Comparison of ENCODE assay signal across 16 cellular contexts in genomic region chr6:128139519-128139918, GRCh38.
DNase-seq lines count a peak whose midpoint lies in the region; ATAC-seq and TF ChIP-seq lines count a peak whose summit lies in the region.
"Had no signal": no experiment of that assay in that cellular context is flagged by ENCODE, and none has a peak within 500 bp of the region (broad histone marks: within the 10 kb centered on the region; RNA-seq: fewer than 3 reads in every experiment).

No MANE protein-coding gene starts in this region.

- H3K4me3 Mint-ChIP-seq in GM23338 (no peak overlapping the region), T-cell (no peak overlapping the region), nephron progenitor cell (no peak overlapping the region)
- H3K4me3 Mint-ChIP-seq: CD4-positive, CD25-positive, alpha-beta regulatory T cell; nephron had no signal

- H3K27ac Mint-ChIP-seq in GM23338, result peak overlapping the region; percentile 91
- H3K27ac Mint-ChIP-seq in T-cell, result no peak overlapping the region
- no peak overlapping the region for H3K27ac Mint-ChIP-seq in nephron progenitor cell
- H3K27ac Mint-ChIP-seq: activated T-helper 2 cell treated with anti-CD3 and anti-CD28 coated beads, Interferon-gamma antibody, Interleukin-2, Interleukin-4, amounts not matched to agents 10 μg/mL and 5 μg/mL and 100 μg/mL, durations not matched to agents 14 hours and 24 hours and 36 hours; CD4-positive, CD25-positive, alpha-beta regulatory T cell; nephron had no signal

- POLR2A ChIA-PET in T-cell (lab: Charles Lee), result no interaction called here

- H3K36me3 ChIP-seq in GM23338 (ENCODE audit: insufficient read depth), result no peaks in the 10 kb centered on the region
- H3K36me3 ChIP-seq: esophagus squamous epithelium, thoracic aorta had no signal

- peaks cover 9% of the 10 kb centered on the region; the same call in 2 of the 3 replicates for H3K4me1 Mint-ChIP-seq in GM23338
- peaks cover 7 to 21% (median 7%) of the 10 kb centered on the region in 3 donors for H3K4me1 Mint-ChIP-seq in T-cell
- peaks cover 4% of the 10 kb centered on the region for H3K4me1 Mint-ChIP-seq in nephron progenitor cell
- H3K4me1 Mint-ChIP-seq: CD4-positive, CD25-positive, alpha-beta regulatory T cell; nephron had no signal

- no peaks in the 10 kb centered on the region for H4K20me1 ChIP-seq in GM23338 (replicated peaks; ENCODE audit: insufficient read depth)

- H3K4me1 ChIP-seq in GM23338 (ENCODE audit: insufficient read depth), result peaks cover 8% of the 10 kb centered on the region; the same call in 1 of the 2 replicates

- TF ChIP-seq CTCF in GM23338 (conservative IDR thresholded peaks at IDR 0.05; ENCODE audit: low read depth in 2 of 2) (no peak), nephron progenitor cell (IDR thresholded peaks at IDR 0.05) (no peak)

- H3K9me2 ChIP-seq in GM23338 (ENCODE audit: insufficient read depth), result no peaks in the 10 kb centered on the region; the same call in 1 of the 2 replicates

- no peak overlapping the region for H3K4me3 ChIP-seq in GM23338
- H3K4me3 ChIP-seq: esophagus squamous epithelium, skin epidermis, thoracic aorta had no signal

- CTCF ChIA-PET in T-cell (lab: Charles Lee), result no interaction called here

- DNase-seq in GM23338 (ENCODE audit: low spot score) (no peak), SHP77 treated with DMSO at 0.1 percent for 48 hours (lab: John Stamatoyannopoulos, UW) (peak; percentile 9), fibroblast of peridontal ligament (ENCODE audit: extremely low read depth) (peak; percentile 37), myocyte (ENCODE audit: low read depth) (peak; percentile 33), RKO (ENCODE audit: low spot score) (no peak), T-cell (no peak), nephron progenitor cell (no peak)
- DNase-seq: CD4-positive, CD25-positive, alpha-beta regulatory T cell; esophagus squamous epithelium; Kasumi-1; kidney glomerular epithelial cell had no signal

- no peak for ATAC-seq in GM23338
- ATAC-seq in T-cell (replicated peaks in 1 of 4), result no peak
- ATAC-seq in HG03025 (IDR thresholded peaks at IDR 0.05; ENCODE audit: low FRiP score, unreplicated experiment), result no peak

- no peak overlapping the region for H3K27ac ChIP-seq in GM23338 (ENCODE audit: low read depth)
- H3K27ac ChIP-seq: esophagus squamous epithelium, thoracic aorta had no signal

- no peaks in the 10 kb centered on the region for H3F3A ChIP-seq in GM23338 (replicated peaks; ENCODE audit: low read depth)

- H3K36me3 Mint-ChIP-seq in GM23338 (ENCODE audit: low read depth) (no peaks in the 10 kb centered on the region), T-cell (no peaks in the 10 kb centered on the region), nephron progenitor cell (ENCODE audit: low read depth) (no peaks in the 10 kb centered on the region)
- H3K36me3 Mint-ChIP-seq: CD4-positive, CD25-positive, alpha-beta regulatory T cell had no signal

- no peak overlapping the region for H2AFZ ChIP-seq in GM23338

- H3K27me3 ChIP-seq in GM23338 (ENCODE audit: insufficient read depth), result no peaks in the 10 kb centered on the region
- H3K27me3 ChIP-seq: esophagus squamous epithelium had no signal

- no peaks in the 10 kb centered on the region for H3K9me3 Mint-ChIP-seq in GM23338
- no peaks in the 10 kb centered on the region for H3K9me3 Mint-ChIP-seq in T-cell
- no peaks in the 10 kb centered on the region for H3K9me3 Mint-ChIP-seq in nephron progenitor cell
- H3K9me3 Mint-ChIP-seq: activated T-helper 2 cell treated with anti-CD3 and anti-CD28 coated beads, Interferon-gamma antibody, Interleukin-2, Interleukin-4, amounts not matched to agents 10 μg/mL and 5 μg/mL and 100 μg/mL, durations not matched to agents 14 hours and 24 hours and 36 hours; nephron had no signal

- no peaks in the 10 kb centered on the region for H3K79me2 ChIP-seq in GM23338 (replicated peaks; ENCODE audit: insufficient read depth)

- H3K4me2 ChIP-seq in GM23338, result no peak overlapping the region

- peaks cover 2% of the 10 kb centered on the region for H3K27me3 Mint-ChIP-seq in GM23338 (ENCODE audit: insufficient read depth, low read depth, poor library complexity)
- H3K27me3 Mint-ChIP-seq in T-cell, result no peaks in the 10 kb centered on the region
- no peaks in the 10 kb centered on the region for H3K27me3 Mint-ChIP-seq in nephron progenitor cell (ENCODE audit: low read depth, poor library complexity)

TF ChIP-seq in GM23338, 12 proteins besides CTCF, POLR2A, EP300 and RAD21:
- no peak for TF ChIP-seq ETS1 (IDR thresholded peaks at IDR 0.05)

Comparison
In these comparisons a context has a peak if more than half of its experiments do, and no peak if none do; other contexts are left out.
1. DNase-seq: peak in SHP77 treated with DMSO at 0.1 percent for 48 hours (single experiment), fibroblast of peridontal ligament (single experiment) and myocyte (single experiment); none in GM23338 (single experiment), RKO (single experiment), T-cell (0 of 34) and nephron progenitor cell (single experiment).